In genomic region chr14:76613616-76614015, GRCh38 we compare ENCODE assay signal across 25 cellular contexts.
DNase-seq lines count a peak whose midpoint lies in the region; ATAC-seq, FAIRE-seq and TF ChIP-seq lines count a peak whose summit lies in the region.
"Had no signal": no experiment of that assay in that cellular context is flagged by ENCODE, and none has a peak within 500 bp of the region (broad histone marks: within the 10 kb centered on the region; RNA-seq: fewer than 3 reads in every experiment).

No MANE protein-coding gene starts in this region.

- BruUV-seq in mammary epithelial cell (replicated peaks; lab: Mats Ljungman, UMichigan), result no TSS peak

- peaks cover 5% of the 10 kb centered on the region for H3K9me3 Mint-ChIP-seq in activated CD8-positive, alpha-beta memory T cell treated with anti-CD3 and anti-CD28 coated beads, Interleukin-2, amount 10 ng/mL, durations not matched to agents 7 days and 5 days (ENCODE audit: low read depth)

- no peaks in the 10 kb centered on the region for H3K79me2 ChIP-seq in mammary epithelial cell (ENCODE audit: insufficient read depth, low read length)

- TF ChIP-seq POLR2A in breast epithelium (IDR thresholded peaks at IDR 0.05), result no peak

- DNase-seq in mammary epithelial cell (peak; percentile 12), breast epithelium (ENCODE audit: low spot score in 2 of 2) (no peak), dermis microvascular lymphatic vessel endothelial cell (ENCODE audit: low read depth in 2 of 2) (peak; percentile 18 to 44), foreskin keratinocyte (peak; percentile 24 to 61), urothelium cell line (ENCODE audit: low spot score) (no peak), WERI-Rb-1 (no peak), amniotic stem cell (lab: John Stamatoyannopoulos, UW) (no peak)
- DNase-seq in activated CD8-positive, alpha-beta memory T cell treated with anti-CD3 and anti-CD28 coated beads, Interleukin-2, amount 10 ng/mL, durations not matched to agents 7 days and 5 days, result no peak
- DNase-seq: ACHN; AML-193; BE2C; Calu3; CD4-positive, alpha-beta memory T cell; COR-L47; DMS53; DMS79 treated with DMSO at 0.1 percent for 48 hours; GF-D8; GOT3 had no signal

- no peaks in the 10 kb centered on the region for H3K36me3 Mint-ChIP-seq in activated CD8-positive, alpha-beta memory T cell treated with anti-CD3 and anti-CD28 coated beads, Interleukin-2, amount 10 ng/mL, durations not matched to agents 7 days and 5 days

- H3K4me1 ChIP-seq in mammary epithelial cell (ENCODE audit: insufficient read depth, low read length) (peaks cover 22% of the 10 kb centered on the region), breast epithelium (no peaks in the 10 kb centered on the region), foreskin keratinocyte (peaks cover 23% of the 10 kb centered on the region)
- H3K4me1 ChIP-seq: A549; BE2C; BLaER1 treated with 17β-estradiol and CSF1 and Interleukin-3, amounts not matched to agents 10 nM and 100 nM; HAP-1 had no signal

- H3K27ac ChIP-seq in mammary epithelial cell (ENCODE audit: insufficient read depth, low read depth, low read length), result no peak overlapping the region
- no peak overlapping the region for H3K27ac ChIP-seq in breast epithelium
- H3K27ac ChIP-seq in foreskin keratinocyte, result no peak overlapping the region
- H3K27ac ChIP-seq in WERI-Rb-1, result no peak overlapping the region
- H3K27ac ChIP-seq: 22Rv1; A549; BLaER1 treated with 17β-estradiol and CSF1 and Interleukin-3, amounts not matched to agents 10 nM and 100 nM had no signal

- intact Hi-C loops in mammary epithelial cell (cut with micrococcal nuclease), result no loop called here
- intact Hi-C loops in breast epithelium (cut with DNase I; ENCODE audit: low total_unique reads), result no loop called here

- CTCF ChIA-PET in mammary epithelial cell (lab: Charles Lee; ENCODE audit: low non-redundant PET), result no interaction called here
- CTCF ChIA-PET in activated CD8-positive, alpha-beta memory T cell treated with anti-CD3 and anti-CD28 coated beads, Interleukin-2, amount 10 ng/mL, durations not matched to agents 7 days and 5 days (lab: Charles Lee), result no interaction called here

- H2AFZ ChIP-seq in mammary epithelial cell (ENCODE audit: low read depth, low read length), result peak overlapping the region; percentile 79

- no peaks in the 10 kb centered on the region for H3K4me1 Mint-ChIP-seq in activated CD8-positive, alpha-beta memory T cell treated with anti-CD3 and anti-CD28 coated beads, Interleukin-2, amount 10 ng/mL, durations not matched to agents 7 days and 5 days
- H3K4me1 Mint-ChIP-seq: CD4-positive, alpha-beta memory T cell had no signal

- peak; percentile 59 for FAIRE-seq in urothelium cell line (lab: Jason Lieb, UNC)
- FAIRE-seq: A549, GM12891, GM18507, H54 had no signal

- H3K9me3 ChIP-seq in mammary epithelial cell (replicated peaks; ENCODE audit: insufficient read depth, low read length), result no peaks in the 10 kb centered on the region
- peaks cover 13 to 20% of the 10 kb centered on the region in 2 donors for H3K9me3 ChIP-seq in breast epithelium
- H3K9me3 ChIP-seq in WERI-Rb-1 (ENCODE audit: severe bottlenecking), result peaks cover 10% of the 10 kb centered on the region
- H3K9me3 ChIP-seq: BE2C, HAP-1 had no signal

- H3K4me2 ChIP-seq in mammary epithelial cell (ENCODE audit: insufficient read depth, low read depth, low read length), result no peak overlapping the region
- H3K4me2 ChIP-seq: A549; BLaER1 treated with 17β-estradiol and CSF1 and Interleukin-3, amounts not matched to agents 10 nM and 100 nM had no signal

- no peak overlapping the region for H3K4me3 Mint-ChIP-seq in activated CD8-positive, alpha-beta memory T cell treated with anti-CD3 and anti-CD28 coated beads, Interleukin-2, amount 10 ng/mL, durations not matched to agents 7 days and 5 days
- H3K4me3 Mint-ChIP-seq: CD4-positive, alpha-beta memory T cell had no signal

- 57% methylated on average over 2 of the region's 2 CpGs for WGBS in mammary epithelial cell (ENCODE audit: low coverage, missing lambda C conversion rate)

- H4K20me1 ChIP-seq in mammary epithelial cell (ENCODE audit: insufficient read depth, low read length), result no peaks in the 10 kb centered on the region
- H4K20me1 ChIP-seq: BLaER1 treated with 17β-estradiol and CSF1 and Interleukin-3, amounts not matched to agents 10 nM and 100 nM had no signal

- no peak for TF ChIP-seq CTCF in mammary epithelial cell (conservative IDR thresholded peaks at IDR 0.05 in 1 of 2, IDR thresholded peaks at IDR 0.05 in 1 of 2; ENCODE audit: extremely low read depth in 1 of 2, insufficient read depth in 1 of 2, low read depth in 1 of 2, low read length in 2 of 2)
- no peak for TF ChIP-seq CTCF in breast epithelium (IDR thresholded peaks at IDR 0.05)
- TF ChIP-seq CTCF in foreskin keratinocyte (conservative IDR thresholded peaks at IDR 0.05), result no peak
- no peak for TF ChIP-seq CTCF in WERI-Rb-1 (IDR thresholded peaks at IDR 0.05; ENCODE audit: low read depth, low read length)

- in situ Hi-C loops in mammary epithelial cell (cut with MboI; ENCODE audit: low sequenced_read_pairs in 2 of 2), result no loop called here

- H3K9ac ChIP-seq in mammary epithelial cell (ENCODE audit: insufficient read depth, low read length), result no peak overlapping the region
- H3K9ac ChIP-seq: BLaER1 treated with 17β-estradiol and CSF1 and Interleukin-3, amounts not matched to agents 10 nM and 100 nM had no signal

- H3K27me3 Mint-ChIP-seq in activated CD8-positive, alpha-beta memory T cell treated with anti-CD3 and anti-CD28 coated beads, Interleukin-2, amount 10 ng/mL, durations not matched to agents 7 days and 5 days, result peaks cover 9% of the 10 kb centered on the region

- dilution Hi-C loops in mammary epithelial cell (cut with HindIII; ENCODE audit: low sequenced_read_pairs), result no loop called here

- no peak overlapping the region for H3K27ac Mint-ChIP-seq in activated CD8-positive, alpha-beta memory T cell treated with anti-CD3 and anti-CD28 coated beads, Interleukin-2, amount 10 ng/mL, durations not matched to agents 7 days and 5 days
- H3K27ac Mint-ChIP-seq: CD4-positive, alpha-beta memory T cell had no signal

- no peaks in the 10 kb centered on the region for H3K27me3 ChIP-seq in mammary epithelial cell (ENCODE audit: insufficient read depth, low read length)
- no peaks in the 10 kb centered on the region for H3K27me3 ChIP-seq in breast epithelium
- no peaks in the 10 kb centered on the region for H3K27me3 ChIP-seq in foreskin keratinocyte
- H3K27me3 ChIP-seq in WERI-Rb-1 (ENCODE audit: insufficient read depth, low read depth, severe bottlenecking), result no peaks in the 10 kb centered on the region
- H3K27me3 ChIP-seq: BLaER1 treated with 17β-estradiol and CSF1 and Interleukin-3, amounts not matched to agents 10 nM and 100 nM had no signal

- H3K4me3 ChIP-seq in mammary epithelial cell (replicated peaks in 1 of 3; ENCODE audit: insufficient read depth in 1 of 3, low read depth in 2 of 3, low read length in 3 of 3) (no peak overlapping the region), breast epithelium (no peak overlapping the region), WERI-Rb-1 (ENCODE audit: low read depth, low read length) (no peak overlapping the region)
- H3K4me3 ChIP-seq: A549; BLaER1 treated with 17β-estradiol and CSF1 and Interleukin-3, amounts not matched to agents 10 nM and 100 nM; HAP-1 had no signal

- no peaks in the 10 kb centered on the region for H3K36me3 ChIP-seq in mammary epithelial cell (ENCODE audit: insufficient read depth, low read length)
- H3K36me3 ChIP-seq in breast epithelium, result no peaks in the 10 kb centered on the region
- H3K36me3 ChIP-seq in WERI-Rb-1, result no peaks in the 10 kb centered on the region
- H3K36me3 ChIP-seq: BE2C; BLaER1 treated with 17β-estradiol and CSF1 and Interleukin-3, amounts not matched to agents 10 nM and 100 nM; HAP-1 had no signal

- peak; percentile 25 for ATAC-seq in foreskin keratinocyte
- no peak for ATAC-seq in activated CD8-positive, alpha-beta memory T cell treated with anti-CD3 and anti-CD28 coated beads, Interleukin-2, amount 10 ng/mL, durations not matched to agents 7 days and 5 days
- ATAC-seq: A549 had no signal

Comparison
In these comparisons a context has a peak if more than half of its experiments do, and no peak if none do; other contexts are left out.
1. DNase-seq: peak in mammary epithelial cell (single experiment), dermis microvascular lymphatic vessel endothelial cell (2 of 2) and foreskin keratinocyte (2 of 2); none in breast epithelium (0 of 2), urothelium cell line (single experiment), WERI-Rb-1 (single experiment), activated CD8-positive, alpha-beta memory T cell treated with anti-CD3 and anti-CD28 coated beads, Interleukin-2, amount 10 ng/mL, durations not matched to agents 7 days and 5 days (single experiment) and amniotic stem cell (single experiment).